26 cellular contexts compared by ENCODE assay signal in the genomic region with DNA sequence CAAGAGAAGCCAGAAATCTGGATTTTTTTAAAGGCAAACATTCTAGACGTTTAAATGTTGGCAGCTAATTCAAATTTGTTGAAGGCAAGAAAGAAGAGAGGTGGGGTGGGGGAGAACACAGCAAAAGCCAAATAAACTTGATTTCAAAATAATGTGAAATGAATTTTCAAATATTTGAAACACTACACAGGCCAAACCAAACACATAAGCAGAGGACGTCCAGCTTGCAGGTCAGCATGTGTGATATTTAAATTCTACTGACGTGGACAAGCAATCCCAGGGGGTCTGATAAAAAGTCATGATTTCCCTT. TPM values are rescaled to one million over a fixed set of nuclear protein-coding genes. Genes with fewer than 3 reads are reported as not detected.
A peak's percentile ranks its signal among the peaks of the same experiment; 100 is the strongest.
DNase-seq lines count a peak whose midpoint lies in the region; ATAC-seq and TF ChIP-seq lines count a peak whose summit lies in the region.
"Had no signal": no experiment of that assay in that cellular context is flagged by ENCODE, and none has a peak within 500 bp of the region (broad histone marks: within the 10 kb centered on the region; RNA-seq: fewer than 3 reads in every experiment).

No MANE protein-coding gene starts in this region.

- POLR2A ChIA-PET in naive thymus-derived CD4-positive, alpha-beta T cell (lab: Charles Lee): interaction anchor here (0.8 to 23.5 kb wide), 7 partner anchors 10 to 56 kb away, joined by 3 to 521 read pairs (median 10); a partner anchor contains a TSS

- no peak overlapping the region for H3K27ac ChIP-seq in naive thymus-derived CD4-positive, alpha-beta T cell (ENCODE audit: low read depth, low read length)
- peak overlapping the region; percentile 28 to 67 for H3K27ac ChIP-seq in uterus
- H3K27ac ChIP-seq: psoas muscle had no signal

- H3K27me3 Mint-ChIP-seq in stimulated activated naive CD8-positive, alpha-beta T cell treated with anti-CD3 and anti-CD28 coated beads, Interleukin-15, Interleukin-2, amounts not matched to agents 100 ng/mL and 50 ng/mL, for 24 hours: no peaks in the 10 kb centered on the region
- peaks cover 12% of the 10 kb centered on the region for H3K27me3 Mint-ChIP-seq in chondrocyte (ENCODE audit: low read depth)
- no peaks in the 10 kb centered on the region for H3K27me3 Mint-ChIP-seq in naive thymus-derived CD4-positive, alpha-beta T cell
- H3K27me3 Mint-ChIP-seq: stimulated activated memory B cell treated with anti-CD40 and anti-IgM and Interleukin-4, amounts not matched to agents 10 μg/mL and 1 μg/mL and 100 μg/mL, for 72 hours had no signal

- no peaks in the 10 kb centered on the region for H3K36me3 ChIP-seq in naive thymus-derived CD4-positive, alpha-beta T cell (ENCODE audit: control insufficient read depth in 2 of 3, insufficient read depth in 3 of 3, low read length in 3 of 3)
- no peaks in the 10 kb centered on the region for H3K36me3 ChIP-seq in uterus
- H3K36me3 ChIP-seq: Peyer's patch, thyroid gland had no signal

- no peak for TF ChIP-seq POLR2A in uterus (IDR thresholded peaks at IDR 0.05)

- CTCF ChIA-PET in naive thymus-derived CD4-positive, alpha-beta T cell (lab: Charles Lee): interaction anchor here (1.2 to 3.8 kb wide), 3 partner anchors 10 to 178 kb away, joined by 3 to 25 read pairs (median 4); a partner anchor contains a TSS

- no peaks in the 10 kb centered on the region for H3K9me3 Mint-ChIP-seq in stimulated activated naive CD8-positive, alpha-beta T cell treated with anti-CD3 and anti-CD28 coated beads, Interleukin-15, Interleukin-2, amounts not matched to agents 100 ng/mL and 50 ng/mL, for 24 hours
- H3K9me3 Mint-ChIP-seq in chondrocyte (ENCODE audit: low read depth): no peaks in the 10 kb centered on the region
- H3K9me3 Mint-ChIP-seq in naive thymus-derived CD4-positive, alpha-beta T cell: no peaks in the 10 kb centered on the region
- H3K9me3 Mint-ChIP-seq: stimulated activated memory B cell treated with anti-CD40 and anti-IgM and Interleukin-4, amounts not matched to agents 10 μg/mL and 1 μg/mL and 100 μg/mL, for 72 hours; T-helper 1 cell treated with Interleukin-12 subunit alpha and Interleukin-12 subunit beta and Interleukin-4 antibody, amounts not matched to agents 30 μg/mL and 1 μg/mL, for 36 hours had no signal

- intact Hi-C loops in naive thymus-derived CD4-positive, alpha-beta T cell (cut with micrococcal nuclease): no loop called here
- intact Hi-C loops in uterus (cut with DNase I; ENCODE audit: low total_unique reads): no loop called here

- no peak for ATAC-seq in stimulated activated naive CD8-positive, alpha-beta T cell treated with anti-CD3 and anti-CD28 coated beads, Interleukin-15, Interleukin-2, amounts not matched to agents 100 U/mL and 50 U/mL, for 24 hours
- no peak for ATAC-seq in naive thymus-derived CD4-positive, alpha-beta T cell
- ATAC-seq in esophagus mucosa: no peak
- ATAC-seq: HCT116; psoas muscle; stimulated activated memory B cell treated with anti-CD40 and anti-IgM and Interleukin-4, amounts not matched to agents 10 μg/mL and 1 μg/mL and 100 μg/mL, for 72 hours had no signal

- H3K4me1 Mint-ChIP-seq in stimulated activated naive CD8-positive, alpha-beta T cell treated with anti-CD3 and anti-CD28 coated beads, Interleukin-15, Interleukin-2, amounts not matched to agents 100 ng/mL and 50 ng/mL, for 24 hours (ENCODE audit: low read depth): peaks cover 54% of the 10 kb centered on the region
- H3K4me1 Mint-ChIP-seq in chondrocyte (ENCODE audit: low read depth): peaks cover 8% of the 10 kb centered on the region
- H3K4me1 Mint-ChIP-seq in naive thymus-derived CD4-positive, alpha-beta T cell: peaks cover 34 to 75% (median 51%) of the 10 kb centered on the region in 7 donors

- no peak for DNase-seq in stimulated activated naive CD8-positive, alpha-beta T cell treated with anti-CD3 and anti-CD28 coated beads, Interleukin-15, Interleukin-2, amounts not matched to agents 100 U/mL and 50 U/mL, for 24 hours
- DNase-seq in chondrocyte (ENCODE audit: low spot score) (no peak), uterus (no peak), OCI-M2 (lab: John Stamatoyannopoulos, UW; ENCODE audit: unreplicated experiment) (no peak), iPS-NIHi7 (ENCODE audit: extremely low spot score) (no peak)
- DNase-seq in naive thymus-derived CD4-positive, alpha-beta T cell: no peak
- DNase-seq: activated CD8-positive, alpha-beta memory T cell treated with anti-CD3 and anti-CD28 coated beads, Interleukin-2, amount 50 U/mL, for 48 hours; activated effector memory CD4-positive, alpha-beta T cell treated with anti-CD3 and anti-CD28 coated beads, Interleukin-2, amount 50 U/mL, for 16 hours; anterior cingulate cortex; central memory CD4-positive, alpha-beta T cell; GF-D8; NCI-H1417; Peyer's patch; psoas muscle; small intestine; stimulated activated CD4-positive, alpha-beta T cell treated with anti-CD3 and anti-CD28 coated beads, Interleukin-2, amount 100 ng/mL, for 24 hours; thyroid gland had no signal

- H3K9me3 ChIP-seq in naive thymus-derived CD4-positive, alpha-beta T cell (ENCODE audit: control insufficient read depth in 2 of 3, low read length in 3 of 3): no peaks in the 10 kb centered on the region
- no peaks in the 10 kb centered on the region for H3K9me3 ChIP-seq in uterus
- H3K9me3 ChIP-seq: Peyer's patch, psoas muscle, thyroid gland had no signal

- no peak overlapping the region for H3K4me3 ChIP-seq in naive thymus-derived CD4-positive, alpha-beta T cell (ENCODE audit: low read length)
- no peak overlapping the region for H3K4me3 ChIP-seq in uterus
- H3K4me3 ChIP-seq: Peyer's patch, psoas muscle, thyroid gland had no signal

- H3K4me1 ChIP-seq in naive thymus-derived CD4-positive, alpha-beta T cell (ENCODE audit: control insufficient read depth in 2 of 2, insufficient read depth in 2 of 2, low read length in 2 of 2): peaks cover 39 to 56% of the 10 kb centered on the region in 2 donors
- H3K4me1 ChIP-seq in uterus: peaks cover 17 to 46% of the 10 kb centered on the region in 2 donors

- TF ChIP-seq CTCF in chondrocyte (IDR thresholded peaks at IDR 0.05) (no peak), uterus (IDR thresholded peaks at IDR 0.05) (no peak)

- H3K27ac Mint-ChIP-seq in stimulated activated naive CD8-positive, alpha-beta T cell treated with anti-CD3 and anti-CD28 coated beads, Interleukin-15, Interleukin-2, amounts not matched to agents 100 ng/mL and 50 ng/mL, for 24 hours: peak overlapping the region; percentile 63
- H3K27ac Mint-ChIP-seq in chondrocyte (ENCODE audit: unreplicated experiment): peak overlapping the region; percentile 43
- H3K27ac Mint-ChIP-seq in naive thymus-derived CD4-positive, alpha-beta T cell: peak overlapping the region in 6 of 9 donors; percentile 15 to 100 (median 75)
- H3K27ac Mint-ChIP-seq: stimulated activated memory B cell treated with anti-CD40 and anti-IgM and Interleukin-4, amounts not matched to agents 10 μg/mL and 1 μg/mL and 100 μg/mL, for 72 hours; T-helper 1 cell treated with Interleukin-12 subunit alpha and Interleukin-12 subunit beta and Interleukin-4 antibody, amounts not matched to agents 30 μg/mL and 1 μg/mL, for 36 hours had no signal

- H3K4me3 Mint-ChIP-seq in stimulated activated naive CD8-positive, alpha-beta T cell treated with anti-CD3 and anti-CD28 coated beads, Interleukin-15, Interleukin-2, amounts not matched to agents 100 ng/mL and 50 ng/mL, for 24 hours: no peak overlapping the region
- H3K4me3 Mint-ChIP-seq in chondrocyte (ENCODE audit: unreplicated experiment): no peak overlapping the region
- H3K4me3 Mint-ChIP-seq in naive thymus-derived CD4-positive, alpha-beta T cell: no peak overlapping the region
- H3K4me3 Mint-ChIP-seq: stimulated activated memory B cell treated with anti-CD40 and anti-IgM and Interleukin-4, amounts not matched to agents 10 μg/mL and 1 μg/mL and 100 μg/mL, for 72 hours; T-helper 1 cell treated with Interleukin-12 subunit alpha and Interleukin-12 subunit beta and Interleukin-4 antibody, amounts not matched to agents 30 μg/mL and 1 μg/mL, for 36 hours had no signal

- no peaks in the 10 kb centered on the region for H3K36me3 Mint-ChIP-seq in stimulated activated naive CD8-positive, alpha-beta T cell treated with anti-CD3 and anti-CD28 coated beads, Interleukin-15, Interleukin-2, amounts not matched to agents 100 ng/mL and 50 ng/mL, for 24 hours (ENCODE audit: low read depth)
- no peaks in the 10 kb centered on the region for H3K36me3 Mint-ChIP-seq in chondrocyte (ENCODE audit: low read depth)
- H3K36me3 Mint-ChIP-seq in naive thymus-derived CD4-positive, alpha-beta T cell: no peaks in the 10 kb centered on the region
- H3K36me3 Mint-ChIP-seq: stimulated activated memory B cell treated with anti-CD40 and anti-IgM and Interleukin-4, amounts not matched to agents 10 μg/mL and 1 μg/mL and 100 μg/mL, for 72 hours had no signal

- no peaks in the 10 kb centered on the region for H3K27me3 ChIP-seq in naive thymus-derived CD4-positive, alpha-beta T cell (ENCODE audit: control insufficient read depth in 2 of 2, insufficient read depth in 2 of 2, low read length in 2 of 2)
- H3K27me3 ChIP-seq in uterus: no peaks in the 10 kb centered on the region
- H3K27me3 ChIP-seq: Peyer's patch, thyroid gland had no signal

RNA-seq across cellular contexts. Expression of a gene that starts 1.9 kb away (rescaled TPM):
- total RNA-seq in chondrocyte: not detected in 3 replicates
- total RNA-seq in naive thymus-derived CD4-positive, alpha-beta T cell: 1 to 10 TPM in 1 of 5 experiments, under 1 TPM in 4; 0.13 to 1.0 (median 0.19) TPM
- not detected for polyA plus RNA-seq in naive thymus-derived CD4-positive, alpha-beta T cell
- 1 to 10 TPM in 1 of 4 donors, under 1 TPM in 1, not detected in 2; 0.07 to 1.2 TPM for total RNA-seq in uterus
- not detected for total RNA-seq in esophagus mucosa
- total RNA-seq: epithelial cell of proximal tubule, M059J, NCI-H460, psoas muscle, SK-MEL-5, thyroid gland had no signal

RNA-seq across cellular contexts. Expression of a gene that starts 55.6 kb away (rescaled TPM):
- total RNA-seq in chondrocyte (0.49 to 1.3 TPM in 2 of 3 replicates, not detected in the other), uterus (100 to 1,000 TPM in 1 of 4 donors, 10 to 100 TPM in 3; 18.9 to 127 (median 36.7) TPM), esophagus mucosa (45.8 TPM)
- 100 to 1,000 TPM in 3 of 5 experiments, 10 to 100 TPM in 2; 91.1 to 271 (median 101) TPM for total RNA-seq in naive thymus-derived CD4-positive, alpha-beta T cell
- 100 to 1,000 TPM; 220 to 300 TPM for polyA plus RNA-seq in naive thymus-derived CD4-positive, alpha-beta T cell
